Comparison of ENCODE assay signal across 19 cellular contexts in genomic region chr1:91273875-91274274, GRCh38.
"Had no signal": no experiment of that assay in that cellular context is flagged by ENCODE, and none has a peak within 500 bp of the region (broad histone marks: within the 10 kb centered on the region; RNA-seq: fewer than 3 reads in every experiment).

No MANE protein-coding gene starts in this region.

- ATAC-seq: activated naive CD8-positive, alpha-beta T cell treated with anti-CD3 and anti-CD28 coated beads, Interleukin-2, amount 50 U/mL, for 24 hours; esophagus mucosa; heart right ventricle; left lobe of liver; stimulated activated naive CD8-positive, alpha-beta T cell treated with anti-CD3 and anti-CD28 coated beads, Interleukin-15, Interleukin-2, amounts not matched to agents 100 U/mL and 50 U/mL, for 24 hours; T-cell had no signal

- H3K9me3 Mint-ChIP-seq: activated naive CD8-positive, alpha-beta T cell treated with anti-CD3 and anti-CD28 coated beads, Interleukin-2, amount 50 U/mL, for 24 hours; memory B cell; T-cell; type B pancreatic cell had no signal

- H3K4me3 ChIP-seq: ascending aorta, heart right ventricle, sigmoid colon, suprapubic skin had no signal

- H3K27me3 ChIP-seq: ascending aorta, heart right ventricle, sigmoid colon, suprapubic skin had no signal

- H3K4me1 Mint-ChIP-seq: activated naive CD8-positive, alpha-beta T cell treated with anti-CD3 and anti-CD28 coated beads, Interleukin-2, amount 50 U/mL, for 24 hours; memory B cell; T-cell had no signal

- DNase-seq: activated CD4-positive, alpha-beta T cell treated with anti-CD3 and anti-CD28 coated beads for 48 hours; activated naive CD4-positive, alpha-beta T cell treated with Interleukin-2 at 50 U/mL for 16 hours; activated naive CD8-positive, alpha-beta T cell treated with anti-CD3 and anti-CD28 coated beads, Interleukin-2, amount 50 U/mL, for 24 hours; central memory CD4-positive, alpha-beta T cell; cortex of kidney; heart right ventricle; islet precursor cell; sigmoid colon; stimulated activated CD4-positive, alpha-beta T cell treated with anti-CD3 and anti-CD28 coated beads, Interleukin-2, amount 100 ng/mL, for 48 hours; stimulated activated CD8-positive, alpha-beta memory T cell treated with anti-CD3 and anti-CD28 coated beads, Interleukin-4, amount 100 ng/mL, for 48 hours; stimulated activated naive CD8-positive, alpha-beta T cell treated with anti-CD3 and anti-CD28 coated beads, Interleukin-15, Interleukin-2, amounts not matched to agents 100 U/mL and 50 U/mL, for 24 hours; T-cell; T1000 had no signal

- H3K36me3 Mint-ChIP-seq: memory B cell, T-cell, type B pancreatic cell had no signal

- H3K27me3 Mint-ChIP-seq: activated naive CD8-positive, alpha-beta T cell treated with anti-CD3 and anti-CD28 coated beads, Interleukin-2, amount 50 U/mL, for 24 hours; type B pancreatic cell had no signal

- H3K27ac ChIP-seq: ascending aorta, heart right ventricle, sigmoid colon, suprapubic skin had no signal

- H3K4me3 Mint-ChIP-seq: activated naive CD8-positive, alpha-beta T cell treated with anti-CD3 and anti-CD28 coated beads, Interleukin-2, amount 50 U/mL, for 24 hours; memory B cell; T-cell; type B pancreatic cell had no signal

- H3K4me1 ChIP-seq: ascending aorta, heart right ventricle, sigmoid colon, suprapubic skin had no signal

- H3K9me3 ChIP-seq: ascending aorta, heart right ventricle, sigmoid colon, suprapubic skin had no signal

- H3K36me3 ChIP-seq: ascending aorta, heart right ventricle, sigmoid colon, suprapubic skin had no signal

- H3K27ac Mint-ChIP-seq: activated naive CD8-positive, alpha-beta T cell treated with anti-CD3 and anti-CD28 coated beads, Interleukin-2, amount 50 U/mL, for 24 hours; memory B cell; T-cell; type B pancreatic cell had no signal
